8 cellular contexts compared by ENCODE assay signal in genomic region chrX:40402771-40403533, GRCh38.
DNase-seq lines count a peak whose midpoint lies in the region; ATAC-seq, FAIRE-seq and TF ChIP-seq lines count a peak whose summit lies in the region.

No MANE protein-coding gene starts in this region.

- no peak overlapping the region for H4K8ac ChIP-seq in H9 (replicated peaks; ENCODE audit: insufficient read length, low read depth, low read length)

- H3K79me2 ChIP-seq in osteoblast (ENCODE audit: insufficient read depth, low read length) (no peaks in the 10 kb centered on the region), H9 (ENCODE audit: insufficient read depth, low read length) (no peaks in the 10 kb centered on the region)

- H3K4me1 ChIP-seq in osteoblast (ENCODE audit: insufficient read depth, low read length) (no peaks in the 10 kb centered on the region), H9 (ENCODE audit: insufficient read depth, low read length) (peaks cover 5% of the 10 kb centered on the region)

- no peaks in the 10 kb centered on the region for H3K36me3 ChIP-seq in osteoblast (ENCODE audit: insufficient read depth, low read length)

- no peak overlapping the region for H3K4me3 ChIP-seq in osteoblast (ENCODE audit: insufficient read depth, low read length)

- no peak overlapping the region for H2BK12ac ChIP-seq in H9 (ENCODE audit: insufficient read length, low read depth, low read length)

- no peak overlapping the region for H4K5ac ChIP-seq in H9 (ENCODE audit: insufficient read length, low read depth, low read length)

- CTCF ChIA-PET in Calu3 (lab: Charles Lee), result no interaction called here

- no peaks in the 10 kb centered on the region for H4K20me1 ChIP-seq in osteoblast (ENCODE audit: insufficient read depth, low read length)
- H4K20me1 ChIP-seq in H9 (ENCODE audit: control insufficient read depth, insufficient read depth, insufficient read length), result no peaks in the 10 kb centered on the region

- DNase-seq in Calu3 (peak; percentile 1), cerebellar cortex (ENCODE audit: low spot score) (peak; percentile 35), osteoblast (ENCODE audit: insufficient read length, low spot score, missing footprints) (peak; percentile 79), H54 (ENCODE audit: insufficient read length, low spot score) (no peak), HPDE6-E6E7 (ENCODE audit: extremely low spot score) (no peak), H9 (no peak)

- H2BK15ac ChIP-seq in H9 (ENCODE audit: low read depth, low read length), result no peak overlapping the region

- TF ChIP-seq POLR2A in H54 (IDR thresholded peaks at IDR 0.05; ENCODE audit: low read depth, low read length), result no peak

- H2BK120ac ChIP-seq in H9 (ENCODE audit: low read depth, low read length, poor library complexity, severe bottlenecking), result no peak overlapping the region

- no CpG with 5 or more reads among the region's 12 CpGs for WGBS in H9 (ENCODE audit: extremely low coverage, insufficient read length, low lambda C conversion rate)

- H3K4ac ChIP-seq in H9 (ENCODE audit: low read depth, low read length), result no peak overlapping the region

- H4K91ac ChIP-seq in H9 (ENCODE audit: insufficient read length, low read depth, low read length), result no peak overlapping the region

- no peak for FAIRE-seq in H54 (lab: Jason Lieb, UNC)

- peaks cover 59% of the 10 kb centered on the region for H3K27me3 ChIP-seq in osteoblast (ENCODE audit: insufficient read depth, low read length)
- no peaks in the 10 kb centered on the region for H3K27me3 ChIP-seq in H9 (ENCODE audit: insufficient read depth, low read length)

- ATAC-seq in HG02798 (IDR thresholded peaks at IDR 0.05; ENCODE audit: poor library complexity, unreplicated experiment) (peak; percentile 68), HG03460 (IDR thresholded peaks at IDR 0.05; ENCODE audit: unreplicated experiment) (no peak)

- H3K4me2 ChIP-seq in osteoblast (ENCODE audit: insufficient read depth, low read length) (no peak overlapping the region), H9 (ENCODE audit: insufficient read depth, insufficient read length, low read length) (no peak overlapping the region)

- H3K4me1 Mint-ChIP-seq in Calu3 (ENCODE audit: low read depth, unreplicated experiment), result no peaks in the 10 kb centered on the region
- H3K4me1 Mint-ChIP-seq in H9, result peaks cover 9 to 11% of the 10 kb centered on the region in 2 experiments

- no peak overlapping the region for H3K9ac ChIP-seq in H9 (ENCODE audit: extremely low read depth, insufficient read length, low read length)

- H3K27me3 Mint-ChIP-seq in Calu3 (ENCODE audit: unreplicated experiment) (peaks cover 12% of the 10 kb centered on the region), H9 (ENCODE audit: low read depth) (peaks cover 4% of the 10 kb centered on the region)

- H3K27ac ChIP-seq in osteoblast (ENCODE audit: low read depth, low read length), result no peak overlapping the region
- no peak overlapping the region for H3K27ac ChIP-seq in H9 (ENCODE audit: insufficient read length, low read depth, low read length)

- H3K9me3 ChIP-seq in osteoblast (ENCODE audit: low read depth, low read length) (no peaks in the 10 kb centered on the region), H9 (ENCODE audit: control insufficient read depth, low read depth, low read length) (no peaks in the 10 kb centered on the region)

- no peaks in the 10 kb centered on the region for H3K23me2 ChIP-seq in H9 (ENCODE audit: insufficient read length, low read depth, low read length, poor library complexity, severe bottlenecking)

- no peak overlapping the region for H3K23ac ChIP-seq in H9 (ENCODE audit: insufficient read length, low read depth, low read length)

- H2BK20ac ChIP-seq in H9 (ENCODE audit: low read depth, low read length, poor library complexity, severe bottlenecking), result no peak overlapping the region

- no peak overlapping the region for H2AK5ac ChIP-seq in H9 (ENCODE audit: insufficient read length, low read length)

- no peaks in the 10 kb centered on the region for H3K9me3 Mint-ChIP-seq in Calu3 (ENCODE audit: low read depth, unreplicated experiment)
- peaks cover 63 to 77% of the 10 kb centered on the region in 2 experiments for H3K9me3 Mint-ChIP-seq in H9

- no peaks in the 10 kb centered on the region for H3K79me1 ChIP-seq in H9 (ENCODE audit: insufficient read depth, low read depth, low read length, poor library complexity, severe bottlenecking)

- TF ChIP-seq CTCF in Calu3 (IDR thresholded peaks at IDR 0.05; ENCODE audit: unreplicated experiment), result no peak
- no peak for TF ChIP-seq CTCF in osteoblast (IDR thresholded peaks at IDR 0.05; ENCODE audit: extremely low read depth, low read depth, low read length)
- TF ChIP-seq CTCF in H9 (conservative IDR thresholded peaks at IDR 0.05), result no peak

- H3K18ac ChIP-seq in H9 (ENCODE audit: insufficient read length, low read depth, low read length), result no peak overlapping the region

- no peak overlapping the region for H3T11ph ChIP-seq in H9 (ENCODE audit: low read length)

- intact Hi-C loops in Calu3 (cut with micrococcal nuclease; ENCODE audit: unreplicated experiment), result no loop called here

- H3K14ac ChIP-seq in H9 (ENCODE audit: insufficient read depth, low read length), result no peak overlapping the region; the same call in 1 of the 2 replicates

- H3K4me3 Mint-ChIP-seq in Calu3 (ENCODE audit: low read depth, unreplicated experiment) (no peak overlapping the region), H9 (no peak overlapping the region)

- BruUV-seq in Calu3 (replicated peaks; lab: Mats Ljungman, UMichigan), result no TSS peak

- no peak overlapping the region for H2BK5ac ChIP-seq in H9 (ENCODE audit: insufficient read length, low read length)

- H3K56ac ChIP-seq in H9 (ENCODE audit: insufficient read length, low read depth, low read length), result no peak overlapping the region

- H3K36me3 Mint-ChIP-seq in Calu3 (ENCODE audit: insufficient read depth, unreplicated experiment), result no peaks in the 10 kb centered on the region
- H3K36me3 Mint-ChIP-seq in H9 (ENCODE audit: insufficient read depth in 1 of 3, low read depth in 3 of 3), result peaks cover 0 to 2% (median under 1%) of the 10 kb centered on the region in 3 experiments; a peak in 4 of 7 replicates

- no peak overlapping the region for H2AFZ ChIP-seq in osteoblast (ENCODE audit: low read length)
- H2AFZ ChIP-seq in H9 (ENCODE audit: low read length), result no peak overlapping the region

- no peak overlapping the region for H3K27ac Mint-ChIP-seq in Calu3 (ENCODE audit: unreplicated experiment)
- H3K27ac Mint-ChIP-seq in H9, result no peak overlapping the region

Comparison
In these comparisons a context has a peak if more than half of its experiments do, and no peak if none do; other contexts are left out.
1. DNase-seq: peak in Calu3 (single experiment), cerebellar cortex (single experiment) and osteoblast (single experiment); none in H54 (single experiment), HPDE6-E6E7 (single experiment) and H9 (single experiment).